ENCODE assay signal across 17 cellular contexts in genomic region chr4:26402458-26402857, GRCh38.
DNase-seq lines count a peak whose midpoint lies in the region; ATAC-seq and TF ChIP-seq lines count a peak whose summit lies in the region.
"Had no signal": no experiment of that assay in that cellular context is flagged by ENCODE, and none has a peak within 500 bp of the region (broad histone marks: within the 10 kb centered on the region; RNA-seq: fewer than 3 reads in every experiment).

No MANE protein-coding gene starts in this region.

- no peaks in the 10 kb centered on the region for H3K27me3 Mint-ChIP-seq in MCF 10A (ENCODE audit: insufficient read depth, unreplicated experiment)
- H3K27me3 Mint-ChIP-seq in GM23338 (ENCODE audit: insufficient read depth, low read depth, poor library complexity): peaks cover 6% of the 10 kb centered on the region
- H3K27me3 Mint-ChIP-seq: activated naive CD4-positive, alpha-beta T cell treated with anti-CD3 and anti-CD28 coated beads, Interleukin-2, amount 50 U/mL, for 24 hours had no signal

- CTCF ChIA-PET in MCF 10A (lab: Yijun Ruan, JAX): interaction anchor here (0.5 to 2.8 kb wide), 3 partner anchors 8 to 343 kb away, joined by 3 to 13 read pairs (median 3); no protein-coding TSS in a partner anchor

- H3K27ac Mint-ChIP-seq in MCF 10A (ENCODE audit: low read depth, unreplicated experiment): peak overlapping the region; percentile 8
- H3K27ac Mint-ChIP-seq in GM23338: peak overlapping the region; percentile 19; the same call in 1 of the 2 replicates
- H3K27ac Mint-ChIP-seq: activated naive CD4-positive, alpha-beta T cell treated with anti-CD3 and anti-CD28 coated beads, Interleukin-2, amount 50 U/mL, for 24 hours; endodermal cell; mesothelial cell of epicardium had no signal

- H3K4me3 ChIP-seq in breast epithelium (no peak overlapping the region), GM23338 (no peak overlapping the region), KMS-11 (IDR thresholded peaks at IDR 0.05; ENCODE audit: insufficient read depth, low read depth, low read length) (no peak overlapping the region)
- H3K4me3 ChIP-seq: testis had no signal

- no peak overlapping the region for H3K9ac ChIP-seq in KMS-11

- no peaks in the 10 kb centered on the region for H3K9me2 ChIP-seq in GM23338 (ENCODE audit: insufficient read depth)

- H3F3A ChIP-seq in GM23338 (replicated peaks; ENCODE audit: low read depth): no peaks in the 10 kb centered on the region

- no peaks in the 10 kb centered on the region for H4K20me1 ChIP-seq in GM23338 (replicated peaks; ENCODE audit: insufficient read depth)
- H4K20me1 ChIP-seq in KMS-11 (ENCODE audit: insufficient read depth): no peaks in the 10 kb centered on the region

- H3K36me3 Mint-ChIP-seq in MCF 10A (ENCODE audit: insufficient read depth, unreplicated experiment) (peaks cover 20% of the 10 kb centered on the region), GM23338 (ENCODE audit: low read depth) (peaks cover 72% of the 10 kb centered on the region)

- H3K79me2 ChIP-seq in GM23338 (replicated peaks; ENCODE audit: insufficient read depth) (peaks cover 87% of the 10 kb centered on the region), KMS-11 (ENCODE audit: insufficient read depth, low read depth) (no peaks in the 10 kb centered on the region)

- H3K27me3 ChIP-seq in breast epithelium (no peaks in the 10 kb centered on the region), GM23338 (ENCODE audit: insufficient read depth) (no peaks in the 10 kb centered on the region), KMS-11 (ENCODE audit: insufficient read depth, low read depth) (no peaks in the 10 kb centered on the region)
- H3K27me3 ChIP-seq: testis had no signal

- H3K36me3 ChIP-seq in breast epithelium (no peaks in the 10 kb centered on the region), GM23338 (ENCODE audit: insufficient read depth) (peaks cover 18% of the 10 kb centered on the region), KMS-11 (ENCODE audit: insufficient read depth) (no peaks in the 10 kb centered on the region)

- peaks cover 10% of the 10 kb centered on the region for H3K9me3 Mint-ChIP-seq in MCF 10A (ENCODE audit: unreplicated experiment)
- peaks cover 30% of the 10 kb centered on the region for H3K9me3 Mint-ChIP-seq in GM23338

- H3K4me1 Mint-ChIP-seq in MCF 10A (ENCODE audit: insufficient read depth, unreplicated experiment): peaks cover 14% of the 10 kb centered on the region
- H3K4me1 Mint-ChIP-seq in GM23338: peaks cover 17% of the 10 kb centered on the region
- H3K4me1 Mint-ChIP-seq: mesothelial cell of epicardium had no signal

- H3K4me3 Mint-ChIP-seq in MCF 10A (ENCODE audit: unreplicated experiment) (no peak overlapping the region), GM23338 (no peak overlapping the region)
- H3K4me3 Mint-ChIP-seq: activated naive CD4-positive, alpha-beta T cell treated with anti-CD3 and anti-CD28 coated beads, Interleukin-2, amount 50 U/mL, for 24 hours; endodermal cell; mesothelial cell of epicardium had no signal

- TF ChIP-seq POLR2A in breast epithelium (IDR thresholded peaks at IDR 0.05): no peak

- no TSS peak for BruUV-seq in MCF 10A (replicated peaks; lab: Mats Ljungman, UMichigan)

- POLR2A ChIA-PET in MCF 10A (lab: Yijun Ruan, JAX): no interaction called here

- no peak overlapping the region for H3K27ac ChIP-seq in breast epithelium
- peak overlapping the region; percentile 40; the same call in 1 of the 2 replicates for H3K27ac ChIP-seq in GM23338 (ENCODE audit: low read depth)
- H3K27ac ChIP-seq in KMS-11: peak overlapping the region; percentile 19; the same call in 1 of the 2 replicates
- H3K27ac ChIP-seq: testis had no signal

- DNase-seq in MCF 10A (ENCODE audit: unreplicated experiment) (no peak), breast epithelium (ENCODE audit: low spot score in 2 of 2) (no peak), GM23338 (ENCODE audit: low spot score) (no peak), NCI-H1105 treated with DMSO at 0.1 percent for 48 hours (lab: John Stamatoyannopoulos, UW) (no peak), NOMO-1 treated with dmso at 0.1 percent for 144 hours (lab: John Stamatoyannopoulos, UW; ENCODE audit: unreplicated experiment) (no peak), NCI-H446 (lab: John Stamatoyannopoulos, UW) (no peak)
- DNase-seq: endodermal cell, GF-D8, Karpas-422, NCI-H1694 treated with DMSO at 0.1 percent for 48 hours, NCI-H774, SHP77 treated with DMSO at 0.1 percent for 48 hours, testis had no signal

- intact Hi-C loops in MCF 10A (cut with micrococcal nuclease) (no loop called here), breast epithelium (cut with DNase I; ENCODE audit: low total_unique reads) (no loop called here)

- H3K4me1 ChIP-seq in breast epithelium: no peaks in the 10 kb centered on the region
- H3K4me1 ChIP-seq in GM23338 (ENCODE audit: insufficient read depth): peaks cover 17% of the 10 kb centered on the region
- peaks cover 23% of the 10 kb centered on the region for H3K4me1 ChIP-seq in KMS-11 (ENCODE audit: low read depth, poor library complexity, severe bottlenecking)
- H3K4me1 ChIP-seq: testis had no signal

- no peak for ATAC-seq in GM23338
- no peak for ATAC-seq in GM21786 (IDR thresholded peaks at IDR 0.05; ENCODE audit: unreplicated experiment)

- H2AFZ ChIP-seq in GM23338 (no peak overlapping the region), KMS-11 (ENCODE audit: low read depth) (no peak overlapping the region)

- H3K9me3 ChIP-seq in breast epithelium: peaks cover 3 to 11% of the 10 kb centered on the region in 2 donors
- H3K9me3 ChIP-seq: testis had no signal

- H3K4me2 ChIP-seq in GM23338 (no peak overlapping the region), KMS-11 (peak overlapping the region; percentile 42; the same call in 1 of the 2 replicates)

- no peak for TF ChIP-seq CTCF in MCF 10A (IDR thresholded peaks at IDR 0.05; ENCODE audit: unreplicated experiment)
- TF ChIP-seq CTCF in breast epithelium (IDR thresholded peaks at IDR 0.05): no peak
- no peak for TF ChIP-seq CTCF in GM23338 (conservative IDR thresholded peaks at IDR 0.05; ENCODE audit: low read depth in 2 of 2)
- no peak for TF ChIP-seq CTCF in KMS-11 (conservative IDR thresholded peaks at IDR 0.05; ENCODE audit: low read depth, low read length)

TF ChIP-seq in GM23338, 12 proteins besides CTCF, POLR2A, EP300 and RAD21 (continues in another document):
- TF ChIP-seq EZH2 (IDR thresholded peaks at IDR 0.05; ENCODE audit: low read depth, unreplicated experiment) (no peak), POLR2AphosphoS5 (IDR thresholded peaks at IDR 0.05; ENCODE audit: low read depth) (no peak), REST (IDR thresholded peaks at IDR 0.05; ENCODE audit: unreplicated experiment) (no peak), NANOG (IDR thresholded peaks at IDR 0.05; ENCODE audit: borderline replicate concordance) (no peak), CREB1 (CRISPR knock-in tag; IDR thresholded peaks at IDR 0.05; ENCODE audit: low read depth) (no peak), EZH2phosphoT487 (IDR thresholded peaks at IDR 0.05; ENCODE audit: unreplicated experiment) (no peak)

Comparison
In these comparisons a context has a peak if more than half of its experiments do, and no peak if none do; other contexts are left out.
1. H3K27ac ChIP-seq: peak in GM23338 (single experiment) and KMS-11 (single experiment); none in breast epithelium (0 of 2).